1 cellular context compared by ENCODE assay signal in the genomic region with DNA sequence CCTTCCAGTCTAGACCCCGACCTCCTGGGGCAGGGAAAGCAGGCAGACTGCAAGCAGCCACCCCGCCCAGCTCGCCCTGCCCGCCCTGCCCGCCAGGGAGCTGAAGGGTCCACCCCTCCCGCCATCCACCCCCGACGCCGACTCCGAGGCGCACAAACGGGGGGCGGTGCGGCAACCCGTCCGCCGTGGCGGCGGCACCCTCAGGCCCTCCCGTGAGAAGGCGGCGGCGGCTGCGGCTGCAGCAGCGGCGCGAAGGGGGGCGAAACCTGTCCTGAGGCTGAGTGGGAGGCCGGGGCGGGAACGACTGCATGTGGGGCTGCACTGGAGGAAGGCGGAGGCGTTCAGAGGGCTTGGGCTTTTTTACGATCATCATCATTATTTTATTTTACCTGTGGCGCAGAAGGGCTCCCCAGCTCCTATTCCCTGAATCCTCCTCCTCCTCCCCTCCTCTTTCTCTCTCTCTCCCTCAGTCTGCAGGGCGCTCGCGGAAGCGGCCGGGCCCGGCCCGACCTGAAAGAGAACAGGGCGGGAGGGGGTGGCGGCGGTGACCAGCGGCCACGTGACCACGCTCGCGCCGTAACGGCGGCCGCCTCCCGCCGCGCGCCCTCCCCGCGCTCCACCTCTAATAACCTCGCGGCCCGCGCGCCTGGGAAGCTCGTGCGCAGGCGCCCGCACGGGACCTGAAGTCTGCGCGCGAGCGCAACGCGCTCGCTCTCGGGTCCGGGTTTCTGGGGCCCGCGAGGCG.
A peak's percentile ranks its signal among the peaks of the same experiment; 100 is the strongest.
TF ChIP-seq lines count a peak whose summit lies in the region.

Gene TBC1D5, minus strand, starts transcription at position 540 of the 745 bp plus-strand sequence. CDS start 234,061 bp downstream, outside the sequence.

TF ChIP-seq in H1, 55 proteins besides CTCF, POLR2A, EP300 and RAD21:
- peak in 1 of 2 experiments; percentile 95; a peak in 1 of 4 replicates for TF ChIP-seq HDAC2 (IDR thresholded peaks at IDR 0.05; ENCODE audit: borderline replicate concordance in 1 of 2, low read depth in 2 of 2, low read length in 2 of 2)
- TF ChIP-seq CTBP2 (IDR thresholded peaks at IDR 0.05; ENCODE audit: borderline replicate concordance, insufficient read depth, insufficient read length, low read length) = no peak
- no peak for TF ChIP-seq SP2 (IDR thresholded peaks at IDR 0.05; ENCODE audit: low read length)
- no peak for TF ChIP-seq POU5F1 (IDR thresholded peaks at IDR 0.05; ENCODE audit: low read depth, low read length)
- TF ChIP-seq RBBP5 (IDR thresholded peaks at IDR 0.05; ENCODE audit: borderline replicate concordance, low read depth, low read length) = no peak
- no peak for TF ChIP-seq HDAC6 (IDR thresholded peaks at IDR 0.05; ENCODE audit: low read depth, low read length)
- no peak for TF ChIP-seq TCF12 (IDR thresholded peaks at IDR 0.05; ENCODE audit: low read depth, low read length)
- no peak for TF ChIP-seq ATF2 (IDR thresholded peaks at IDR 0.05; ENCODE audit: low read length)
- TF ChIP-seq RNF2 (IDR thresholded peaks at IDR 0.05; ENCODE audit: borderline replicate concordance, low read depth, low read length, missing control alignments, poor library complexity, severe bottlenecking) = no peak
- TF ChIP-seq NANOG (IDR thresholded peaks at IDR 0.05; ENCODE audit: insufficient read depth, low read depth, low read length, poor library complexity, severe bottlenecking) = no peak
- TF ChIP-seq CEBPB (IDR thresholded peaks at IDR 0.05; ENCODE audit: low read depth, low read length) = no peak
- peak; percentile 71 for TF ChIP-seq TAF1 (IDR thresholded peaks at IDR 0.05; ENCODE audit: low read depth, low read length)
- TF ChIP-seq ATF3 (IDR thresholded peaks at IDR 0.05; ENCODE audit: insufficient read depth, low read depth, low read length) = peak; percentile 48; the same call in 1 of the 2 replicates
- TF ChIP-seq E2F6 (IDR thresholded peaks at IDR 0.05) = peak; percentile 66
- TF ChIP-seq JUN (IDR thresholded peaks at IDR 0.05; ENCODE audit: low read depth, low read length) = no peak
- no peak for TF ChIP-seq RFX5 (IDR thresholded peaks at IDR 0.05; ENCODE audit: borderline replicate concordance, low read depth, low read length)
- no peak for TF ChIP-seq SIRT6 (IDR thresholded peaks at IDR 0.05; ENCODE audit: low read length)
- TF ChIP-seq USF2 (IDR thresholded peaks at IDR 0.05; ENCODE audit: low read length) = peak; percentile 90
- TF ChIP-seq, protein P1, sequence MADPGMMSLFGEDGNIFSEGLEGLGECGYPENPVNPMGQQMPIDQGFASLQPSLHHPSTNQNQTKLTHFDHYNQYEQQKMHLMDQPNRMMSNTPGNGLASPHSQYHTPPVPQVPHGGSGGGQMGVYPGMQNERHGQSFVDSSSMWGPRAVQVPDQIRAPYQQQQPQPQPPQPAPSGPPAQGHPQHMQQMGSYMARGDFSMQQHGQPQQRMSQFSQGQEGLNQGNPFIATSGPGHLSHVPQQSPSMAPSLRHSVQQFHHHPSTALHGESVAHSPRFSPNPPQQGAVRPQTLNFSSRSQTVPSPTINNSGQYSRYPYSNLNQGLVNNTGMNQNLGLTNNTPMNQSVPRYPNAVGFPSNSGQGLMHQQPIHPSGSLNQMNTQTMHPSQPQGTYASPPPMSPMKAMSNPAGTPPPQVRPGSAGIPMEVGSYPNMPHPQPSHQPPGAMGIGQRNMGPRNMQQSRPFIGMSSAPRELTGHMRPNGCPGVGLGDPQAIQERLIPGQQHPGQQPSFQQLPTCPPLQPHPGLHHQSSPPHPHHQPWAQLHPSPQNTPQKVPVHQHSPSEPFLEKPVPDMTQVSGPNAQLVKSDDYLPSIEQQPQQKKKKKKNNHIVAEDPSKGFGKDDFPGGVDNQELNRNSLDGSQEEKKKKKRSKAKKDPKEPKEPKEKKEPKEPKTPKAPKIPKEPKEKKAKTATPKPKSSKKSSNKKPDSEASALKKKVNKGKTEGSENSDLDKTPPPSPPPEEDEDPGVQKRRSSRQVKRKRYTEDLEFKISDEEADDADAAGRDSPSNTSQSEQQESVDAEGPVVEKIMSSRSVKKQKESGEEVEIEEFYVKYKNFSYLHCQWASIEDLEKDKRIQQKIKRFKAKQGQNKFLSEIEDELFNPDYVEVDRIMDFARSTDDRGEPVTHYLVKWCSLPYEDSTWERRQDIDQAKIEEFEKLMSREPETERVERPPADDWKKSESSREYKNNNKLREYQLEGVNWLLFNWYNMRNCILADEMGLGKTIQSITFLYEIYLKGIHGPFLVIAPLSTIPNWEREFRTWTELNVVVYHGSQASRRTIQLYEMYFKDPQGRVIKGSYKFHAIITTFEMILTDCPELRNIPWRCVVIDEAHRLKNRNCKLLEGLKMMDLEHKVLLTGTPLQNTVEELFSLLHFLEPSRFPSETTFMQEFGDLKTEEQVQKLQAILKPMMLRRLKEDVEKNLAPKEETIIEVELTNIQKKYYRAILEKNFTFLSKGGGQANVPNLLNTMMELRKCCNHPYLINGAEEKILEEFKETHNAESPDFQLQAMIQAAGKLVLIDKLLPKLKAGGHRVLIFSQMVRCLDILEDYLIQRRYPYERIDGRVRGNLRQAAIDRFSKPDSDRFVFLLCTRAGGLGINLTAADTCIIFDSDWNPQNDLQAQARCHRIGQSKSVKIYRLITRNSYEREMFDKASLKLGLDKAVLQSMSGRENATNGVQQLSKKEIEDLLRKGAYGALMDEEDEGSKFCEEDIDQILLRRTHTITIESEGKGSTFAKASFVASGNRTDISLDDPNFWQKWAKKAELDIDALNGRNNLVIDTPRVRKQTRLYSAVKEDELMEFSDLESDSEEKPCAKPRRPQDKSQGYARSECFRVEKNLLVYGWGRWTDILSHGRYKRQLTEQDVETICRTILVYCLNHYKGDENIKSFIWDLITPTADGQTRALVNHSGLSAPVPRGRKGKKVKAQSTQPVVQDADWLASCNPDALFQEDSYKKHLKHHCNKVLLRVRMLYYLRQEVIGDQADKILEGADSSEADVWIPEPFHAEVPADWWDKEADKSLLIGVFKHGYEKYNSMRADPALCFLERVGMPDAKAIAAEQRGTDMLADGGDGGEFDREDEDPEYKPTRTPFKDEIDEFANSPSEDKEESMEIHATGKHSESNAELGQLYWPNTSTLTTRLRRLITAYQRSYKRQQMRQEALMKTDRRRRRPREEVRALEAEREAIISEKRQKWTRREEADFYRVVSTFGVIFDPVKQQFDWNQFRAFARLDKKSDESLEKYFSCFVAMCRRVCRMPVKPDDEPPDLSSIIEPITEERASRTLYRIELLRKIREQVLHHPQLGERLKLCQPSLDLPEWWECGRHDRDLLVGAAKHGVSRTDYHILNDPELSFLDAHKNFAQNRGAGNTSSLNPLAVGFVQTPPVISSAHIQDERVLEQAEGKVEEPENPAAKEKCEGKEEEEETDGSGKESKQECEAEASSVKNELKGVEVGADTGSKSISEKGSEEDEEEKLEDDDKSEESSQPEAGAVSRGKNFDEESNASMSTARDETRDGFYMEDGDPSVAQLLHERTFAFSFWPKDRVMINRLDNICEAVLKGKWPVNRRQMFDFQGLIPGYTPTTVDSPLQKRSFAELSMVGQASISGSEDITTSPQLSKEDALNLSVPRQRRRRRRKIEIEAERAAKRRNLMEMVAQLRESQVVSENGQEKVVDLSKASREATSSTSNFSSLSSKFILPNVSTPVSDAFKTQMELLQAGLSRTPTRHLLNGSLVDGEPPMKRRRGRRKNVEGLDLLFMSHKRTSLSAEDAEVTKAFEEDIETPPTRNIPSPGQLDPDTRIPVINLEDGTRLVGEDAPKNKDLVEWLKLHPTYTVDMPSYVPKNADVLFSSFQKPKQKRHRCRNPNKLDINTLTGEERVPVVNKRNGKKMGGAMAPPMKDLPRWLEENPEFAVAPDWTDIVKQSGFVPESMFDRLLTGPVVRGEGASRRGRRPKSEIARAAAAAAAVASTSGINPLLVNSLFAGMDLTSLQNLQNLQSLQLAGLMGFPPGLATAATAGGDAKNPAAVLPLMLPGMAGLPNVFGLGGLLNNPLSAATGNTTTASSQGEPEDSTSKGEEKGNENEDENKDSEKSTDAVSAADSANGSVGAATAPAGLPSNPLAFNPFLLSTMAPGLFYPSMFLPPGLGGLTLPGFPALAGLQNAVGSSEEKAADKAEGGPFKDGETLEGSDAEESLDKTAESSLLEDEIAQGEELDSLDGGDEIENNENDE (IDR thresholded peaks at IDR 0.05; ENCODE audit: insufficient replicate concordance, low read length) = no peak
- TF ChIP-seq TEAD4 (IDR thresholded peaks at IDR 0.05; ENCODE audit: low read depth, low read length) = no peak
- TF ChIP-seq MAX (IDR thresholded peaks at IDR 0.05) = peak; percentile 90
- TF ChIP-seq SRF (IDR thresholded peaks at IDR 0.05; ENCODE audit: low read depth, low read length) = no peak
- TF ChIP-seq BRCA1 (IDR thresholded peaks at IDR 0.05; ENCODE audit: low read depth, low read length) = no peak; the same call in 1 of the 2 replicates
- no peak for TF ChIP-seq CREB1 (IDR thresholded peaks at IDR 0.05)
- TF ChIP-seq SUZ12 (IDR thresholded peaks at IDR 0.05; ENCODE audit: low read length) = no peak
- no peak for TF ChIP-seq KDM1A (IDR thresholded peaks at IDR 0.05; ENCODE audit: borderline replicate concordance, low read length)
- peak; percentile 47 for TF ChIP-seq KDM4A (IDR thresholded peaks at IDR 0.05; ENCODE audit: low read depth, low read length, severe bottlenecking)
- no peak for TF ChIP-seq BCL11A (IDR thresholded peaks at IDR 0.05; ENCODE audit: low read depth in 2 of 2, low read length in 2 of 2)
- 0 out of 2 replicates have a peak, but pooled peaks have one; percentile 7 for TF ChIP-seq YY1 (IDR thresholded peaks at IDR 0.05; ENCODE audit: low read depth, low read length)
- TF ChIP-seq SP1 (IDR thresholded peaks at IDR 0.05; ENCODE audit: low read depth, low read length) = no peak
- no peak for TF ChIP-seq SIX5 (IDR thresholded peaks at IDR 0.05; ENCODE audit: low read depth, low read length)
- no peak for TF ChIP-seq NRF1 (IDR thresholded peaks at IDR 0.05; ENCODE audit: low read depth, low read length)
- no peak for TF ChIP-seq CBX8 (IDR thresholded peaks at IDR 0.05; ENCODE audit: borderline replicate concordance, low read depth, low read length)
- TF ChIP-seq BACH1 (IDR thresholded peaks at IDR 0.05; ENCODE audit: low read length) = peak; percentile 56; the same call in 1 of the 2 replicates
- TF ChIP-seq GABPA (IDR thresholded peaks at IDR 0.05; ENCODE audit: borderline replicate concordance, insufficient read depth, low read length) = no peak
- no peak for TF ChIP-seq SAP30 (IDR thresholded peaks at IDR 0.05; ENCODE audit: insufficient read depth, insufficient replicate concordance, low read length)
- TF ChIP-seq MAFK (IDR thresholded peaks at IDR 0.05; ENCODE audit: low read depth, low read length) = no peak
- no peak for TF ChIP-seq JUND (IDR thresholded peaks at IDR 0.05; ENCODE audit: low read length)
- TF ChIP-seq TAF7 (optimal IDR thresholded peaks at IDR 0.05; ENCODE audit: borderline replicate concordance, low read depth, low read length) = no peak
- no peak for TF ChIP-seq RXRA (IDR thresholded peaks at IDR 0.05; ENCODE audit: insufficient read depth, low read depth, low read length)
- TF ChIP-seq ZNF274 (IDR thresholded peaks at IDR 0.05; ENCODE audit: borderline replicate concordance, extremely low read depth, low read length) = no peak
- no peak; a peak in 1 of 4 replicates for TF ChIP-seq SIN3A (conservative IDR thresholded peaks at IDR 0.05 in 1 of 2, IDR thresholded peaks at IDR 0.05 in 1 of 2; ENCODE audit: low read depth in 1 of 2, low read length in 2 of 2)
- TF ChIP-seq EZH2 (IDR thresholded peaks at IDR 0.05; ENCODE audit: low read depth, low read length, severe bottlenecking) = no peak
- peak; percentile 52; the same call in 1 of the 2 replicates for TF ChIP-seq TBP (IDR thresholded peaks at IDR 0.05; ENCODE audit: low read depth, low read length)
- TF ChIP-seq GTF2F1 (IDR thresholded peaks at IDR 0.05; ENCODE audit: borderline replicate concordance, low read depth, low read length) = no peak
- TF ChIP-seq SP4 (IDR thresholded peaks at IDR 0.05; ENCODE audit: low read length) = 0 out of 2 replicates have a peak, but pooled peaks have one; percentile 65
- TF ChIP-seq CHD1 (IDR thresholded peaks at IDR 0.05; ENCODE audit: low read depth, low read length) = no peak
- peak; percentile 94 for TF ChIP-seq ASH2L (IDR thresholded peaks at IDR 0.05; ENCODE audit: low read length)
- no peak for TF ChIP-seq CBX5 (IDR thresholded peaks at IDR 0.05; ENCODE audit: low read depth, low read length)
- peak; percentile 81 for TF ChIP-seq POLR2AphosphoS5 (IDR thresholded peaks at IDR 0.05; ENCODE audit: low read depth, low read length)
- TF ChIP-seq EGR1 (IDR thresholded peaks at IDR 0.05; ENCODE audit: borderline replicate concordance, low read depth, low read length) = peak; percentile 28; the same call in 1 of the 2 replicates
- TF ChIP-seq KDM5A (IDR thresholded peaks at IDR 0.05; ENCODE audit: low read length) = no peak
- peak; percentile 71; the same call in 1 of the 2 replicates for TF ChIP-seq FOSL1 (IDR thresholded peaks at IDR 0.05; ENCODE audit: insufficient read depth, low read depth, low read length)
- TF ChIP-seq CHD2 (IDR thresholded peaks at IDR 0.05; ENCODE audit: low read length) = no peak; the same call in 1 of the 2 replicates
- TF ChIP-seq PHF8 (conservative IDR thresholded peaks at IDR 0.05; ENCODE audit: low read depth, low read length) = peak; percentile 76
